In genomic region chr17:57984226-57984890, GRCh38 we compare ENCODE assay signal across 12 cellular contexts. TPM values are rescaled to one million over a fixed set of nuclear protein-coding genes. Genes with fewer than 3 reads are reported as not detected.
DNase-seq lines count a peak whose midpoint lies in the region; ATAC-seq and TF ChIP-seq lines count a peak whose summit lies in the region.
"Had no signal": no experiment of that assay in that cellular context is flagged by ENCODE, and none has a peak within 500 bp of the region (broad histone marks: within the 10 kb centered on the region; RNA-seq: fewer than 3 reads in every experiment).

No MANE protein-coding gene starts in this region.

- peaks cover 71% of the 10 kb centered on the region for H3K4me1 Mint-ChIP-seq in activated T-cell treated with anti-CD3 and anti-CD28 coated beads, Interleukin-2, amount 50 U/mL, for 72 hours (ENCODE audit: low read depth)
- H3K4me1 Mint-ChIP-seq in activated T-cell treated with anti-CD3 and anti-CD28 coated beads, Interleukin-2, amount 50 U/mL, for 4 hours (ENCODE audit: low read depth) = peaks cover 70% of the 10 kb centered on the region
- H3K4me1 Mint-ChIP-seq in activated T-helper 17 cell treated with anti-CD3 and anti-CD28 coated beads, Interleukin-2, amount 50 U/mL, for 72 hours = peaks cover 32% of the 10 kb centered on the region
- peaks cover 62% of the 10 kb centered on the region for H3K4me1 Mint-ChIP-seq in mesothelial cell of epicardium

- H3K36me3 Mint-ChIP-seq in activated T-cell treated with anti-CD3 and anti-CD28 coated beads, Interleukin-2, amount 50 U/mL, for 72 hours (ENCODE audit: insufficient read depth in 2 of 2) = peaks cover 12 to 16% of the 10 kb centered on the region in 2 donors
- peaks cover 6% of the 10 kb centered on the region for H3K36me3 Mint-ChIP-seq in activated T-cell treated with anti-CD3 and anti-CD28 coated beads, Interleukin-2, amount 50 U/mL, for 4 hours (ENCODE audit: insufficient read depth)
- peaks cover 85% of the 10 kb centered on the region for H3K36me3 Mint-ChIP-seq in activated T-helper 17 cell treated with anti-CD3 and anti-CD28 coated beads, Interleukin-2, amount 50 U/mL, for 72 hours (ENCODE audit: low read depth)
- H3K36me3 Mint-ChIP-seq in mesothelial cell of epicardium = peaks cover 12% of the 10 kb centered on the region

- no peak overlapping the region for H3K27ac ChIP-seq in thoracic aorta
- H3K27ac ChIP-seq: foreskin keratinocyte, SJCRH30 had no signal

- peak overlapping the region; percentile 34 for H3K4me3 ChIP-seq in thoracic aorta
- H3K4me3 ChIP-seq: SJCRH30, tibial nerve had no signal

- H3K4me3 Mint-ChIP-seq in activated T-cell treated with anti-CD3 and anti-CD28 coated beads, Interleukin-2, amount 50 U/mL, for 72 hours = peak overlapping the region in 1 of 2 donors; percentile 3
- no peak overlapping the region for H3K4me3 Mint-ChIP-seq in activated T-cell treated with anti-CD3 and anti-CD28 coated beads, Interleukin-2, amount 50 U/mL, for 4 hours
- H3K4me3 Mint-ChIP-seq in activated T-helper 17 cell treated with anti-CD3 and anti-CD28 coated beads, Interleukin-2, amount 50 U/mL, for 72 hours = peak overlapping the region; percentile 92
- peak overlapping the region; percentile 46 for H3K4me3 Mint-ChIP-seq in mesothelial cell of epicardium

- TF ChIP-seq CTCF in mesothelial cell of epicardium (IDR thresholded peaks at IDR 0.05; ENCODE audit: unreplicated experiment) (no peak), thoracic aorta (IDR thresholded peaks at IDR 0.05) (no peak)

- no peaks in the 10 kb centered on the region for H3K27me3 Mint-ChIP-seq in activated T-cell treated with anti-CD3 and anti-CD28 coated beads, Interleukin-2, amount 50 U/mL, for 72 hours (ENCODE audit: low read depth)
- H3K27me3 Mint-ChIP-seq in activated T-cell treated with anti-CD3 and anti-CD28 coated beads, Interleukin-2, amount 50 U/mL, for 4 hours (ENCODE audit: low read depth) = no peaks in the 10 kb centered on the region
- no peaks in the 10 kb centered on the region for H3K27me3 Mint-ChIP-seq in activated T-helper 17 cell treated with anti-CD3 and anti-CD28 coated beads, Interleukin-2, amount 50 U/mL, for 72 hours
- H3K27me3 Mint-ChIP-seq in mesothelial cell of epicardium (ENCODE audit: low read depth) = no peaks in the 10 kb centered on the region

- H3K27ac Mint-ChIP-seq in activated T-cell treated with anti-CD3 and anti-CD28 coated beads, Interleukin-2, amount 50 U/mL, for 72 hours = peak overlapping the region; percentile 13
- no peak overlapping the region for H3K27ac Mint-ChIP-seq in activated T-helper 17 cell treated with anti-CD3 and anti-CD28 coated beads, Interleukin-2, amount 50 U/mL, for 72 hours
- peak overlapping the region; percentile 90 for H3K27ac Mint-ChIP-seq in mesothelial cell of epicardium

- no peaks in the 10 kb centered on the region for H3K27me3 ChIP-seq in thoracic aorta (replicated peaks; ENCODE audit: insufficient read depth)
- H3K27me3 ChIP-seq: foreskin keratinocyte, SJCRH30, tibial nerve had no signal

- intact Hi-C loops in posterior vena cava (cut with DNase I) = no loop called here

- peaks cover 32 to 60% of the 10 kb centered on the region in 2 donors for H3K4me1 ChIP-seq in thoracic aorta (ENCODE audit: control insufficient read depth in 1 of 2, low read depth in 2 of 2)

- H3K36me3 ChIP-seq in thoracic aorta = peaks cover 9% of the 10 kb centered on the region

- no peak for DNase-seq in activated T-cell treated with anti-CD3 and anti-CD28 coated beads, Interleukin-2, amount 50 U/mL, for 72 hours
- no peak for DNase-seq in activated T-cell treated with anti-CD3 and anti-CD28 coated beads, Interleukin-2, amount 50 U/mL, for 4 hours
- DNase-seq in mesothelial cell of epicardium (ENCODE audit: low spot score in 2 of 2, unreplicated experiment in 2 of 2) (no peak), thoracic aorta (ENCODE audit: low spot score) (no peak), posterior vena cava (ENCODE audit: low spot score) (no peak), NAMALWA (ENCODE audit: low spot score) (no peak), SW480 (ENCODE audit: low spot score) (no peak)
- DNase-seq: foreskin keratinocyte, mesendoderm, SJCRH30 had no signal

- ATAC-seq in activated T-cell treated with anti-CD3 and anti-CD28 coated beads, Interleukin-2, amount 50 U/mL, for 72 hours (replicated peaks in 1 of 2) = no peak
- ATAC-seq in activated T-cell treated with anti-CD3 and anti-CD28 coated beads, Interleukin-2, amount 50 U/mL, for 4 hours = no peak
- no peak for ATAC-seq in activated T-helper 17 cell treated with anti-CD3 and anti-CD28 coated beads, Interleukin-2, amount 50 U/mL, for 72 hours (replicated peaks)
- ATAC-seq in thoracic aorta (ENCODE audit: insufficient number of reproducible peaks, low FRiP score, low read depth) = no peak
- ATAC-seq: foreskin keratinocyte had no signal

- no peaks in the 10 kb centered on the region for H3K9me3 Mint-ChIP-seq in activated T-cell treated with anti-CD3 and anti-CD28 coated beads, Interleukin-2, amount 50 U/mL, for 72 hours
- H3K9me3 Mint-ChIP-seq in activated T-cell treated with anti-CD3 and anti-CD28 coated beads, Interleukin-2, amount 50 U/mL, for 4 hours = no peaks in the 10 kb centered on the region
- H3K9me3 Mint-ChIP-seq in activated T-helper 17 cell treated with anti-CD3 and anti-CD28 coated beads, Interleukin-2, amount 50 U/mL, for 72 hours = no peaks in the 10 kb centered on the region
- H3K9me3 Mint-ChIP-seq in mesothelial cell of epicardium = no peaks in the 10 kb centered on the region

- H3K9me3 ChIP-seq in thoracic aorta = no peaks in the 10 kb centered on the region
- H3K9me3 ChIP-seq: SJCRH30, tibial nerve had no signal

RNA-seq across cellular contexts. Expression of gene VEZF1, which starts 3.7 kb away (rescaled TPM):
- total RNA-seq in activated T-cell treated with anti-CD3 and anti-CD28 coated beads, Interleukin-2, amount 50 U/mL, for 72 hours = 10 to 100 TPM; 42.6 to 44.6 TPM
- 10 to 100 TPM; 23.8 to 25.1 (median 24.1) TPM for total RNA-seq in activated T-cell treated with anti-CD3 and anti-CD28 coated beads, Interleukin-2, amount 50 U/mL, for 4 hours
- total RNA-seq in activated T-helper 17 cell treated with anti-CD3 and anti-CD28 coated beads, Interleukin-2, amount 50 U/mL, for 72 hours = 10 to 100 TPM; 21.4 to 29.6 TPM
- 80.6 to 84.9 TPM (median 82.5 TPM) in 3 replicates for total RNA-seq in mesothelial cell of epicardium
- 10 to 100 TPM; 68.4 to 75.5 TPM for total RNA-seq in thoracic aorta
- 10 to 100 TPM; 56.1 to 61.8 TPM for total RNA-seq in posterior vena cava

RNA-seq across cellular contexts. Expression of gene SRSF1, which starts 22.7 kb away (rescaled TPM):
- total RNA-seq in activated T-cell treated with anti-CD3 and anti-CD28 coated beads, Interleukin-2, amount 50 U/mL, for 72 hours = 100 to 1,000 TPM; 233 to 281 TPM
- total RNA-seq in activated T-cell treated with anti-CD3 and anti-CD28 coated beads, Interleukin-2, amount 50 U/mL, for 4 hours = 100 to 1,000 TPM; 588 to 666 (median 647) TPM
- 100 to 1,000 TPM; 276 to 391 TPM for total RNA-seq in activated T-helper 17 cell treated with anti-CD3 and anti-CD28 coated beads, Interleukin-2, amount 50 U/mL, for 72 hours
- total RNA-seq in mesothelial cell of epicardium (258 to 267 TPM (median 264 TPM) in 3 replicates), thoracic aorta (100 to 1,000 TPM; 132 to 220 TPM), posterior vena cava (100 to 1,000 TPM; 120 to 152 TPM)

RNA-seq across cellular contexts. Expression of gene CUEDC1, which starts 29.1 kb away (rescaled TPM):
- 1 to 10 TPM; 1.1 to 1.4 TPM for total RNA-seq in activated T-cell treated with anti-CD3 and anti-CD28 coated beads, Interleukin-2, amount 50 U/mL, for 72 hours
- total RNA-seq in activated T-cell treated with anti-CD3 and anti-CD28 coated beads, Interleukin-2, amount 50 U/mL, for 4 hours = under 1 TPM; 0.41 to 0.63 (median 0.58) TPM
- under 1 TPM; 0.15 to 0.56 TPM for total RNA-seq in activated T-helper 17 cell treated with anti-CD3 and anti-CD28 coated beads, Interleukin-2, amount 50 U/mL, for 72 hours
- total RNA-seq in mesothelial cell of epicardium (37.0 to 38.7 TPM (median 37.8 TPM) in 3 replicates), thoracic aorta (10 to 100 TPM; 32.7 to 93.1 TPM), posterior vena cava (10 to 100 TPM; 42.3 to 43.6 TPM)

Comparison
In these comparisons a context has a peak if more than half of its experiments do, and no peak if none do; other contexts are left out.
1. RNA of gene CUEDC1, which starts 29.1 kb away (total RNA-seq): 32.7 to 93.1 TPM in thoracic aorta, 42.3 to 43.6 TPM in posterior vena cava and 37.0 to 38.7 TPM in mesothelial cell of epicardium; 1.1 to 1.4 TPM in activated T-cell treated with anti-CD3 and anti-CD28 coated beads, Interleukin-2, amount 50 U/mL, for 72 hours, 0.41 to 0.63 TPM in activated T-cell treated with anti-CD3 and anti-CD28 coated beads, Interleukin-2, amount 50 U/mL, for 4 hours and 0.15 to 0.56 TPM in activated T-helper 17 cell treated with anti-CD3 and anti-CD28 coated beads, Interleukin-2, amount 50 U/mL, for 72 hours; every median in the first group is over 10 times any median in the second.